ENCODE assay signal across 23 cellular contexts in genomic region chr5:157990583-157991181, GRCh38.
A peak's percentile ranks its signal among the peaks of the same experiment; 100 is the strongest.
DNase-seq lines count a peak whose midpoint lies in the region; ATAC-seq and TF ChIP-seq lines count a peak whose summit lies in the region.
"Had no signal": no experiment of that assay in that cellular context is flagged by ENCODE, and none has a peak within 500 bp of the region (broad histone marks: within the 10 kb centered on the region; RNA-seq: fewer than 3 reads in every experiment).

No MANE protein-coding gene starts in this region.

- H3K4me1 ChIP-seq in HEK293 (ENCODE audit: control insufficient read depth, insufficient read depth, low read length) = 0 out of 2 replicates have a peak, but pooled peaks cover 2% of the 10 kb centered on the region
- H3K4me1 ChIP-seq in osteoblast (ENCODE audit: insufficient read depth, low read length) = no peaks in the 10 kb centered on the region

- no peak for ATAC-seq in activated CD8-positive, alpha-beta T cell treated with anti-CD3 and anti-CD28 coated beads for 36 hours
- ATAC-seq in activated CD8-positive, alpha-beta T cell treated with anti-CD3 and anti-CD28 coated beads, Interleukin-2, amount 10 ng/mL, durations not matched to agents 7 days and 5 days = no peak
- ATAC-seq: CD8-positive, alpha-beta T cell; GM12878 had no signal

- H3K27ac Mint-ChIP-seq in activated CD8-positive, alpha-beta T cell treated with anti-CD3 and anti-CD28 coated beads for 36 hours = no peak overlapping the region
- no peak overlapping the region for H3K27ac Mint-ChIP-seq in activated CD8-positive, alpha-beta T cell treated with anti-CD3 and anti-CD28 coated beads, Interleukin-2, amount 10 ng/mL, durations not matched to agents 7 days and 5 days
- H3K27ac Mint-ChIP-seq: CD4-positive, alpha-beta T cell; CD8-positive, alpha-beta T cell had no signal

- H3K4me1 Mint-ChIP-seq in activated CD8-positive, alpha-beta T cell treated with anti-CD3 and anti-CD28 coated beads for 36 hours (ENCODE audit: low read depth) = peaks cover 12% of the 10 kb centered on the region
- H3K4me1 Mint-ChIP-seq in activated CD8-positive, alpha-beta T cell treated with anti-CD3 and anti-CD28 coated beads, Interleukin-2, amount 10 ng/mL, durations not matched to agents 7 days and 5 days (ENCODE audit: low read depth) = peaks cover 18% of the 10 kb centered on the region

- H3K9me3 ChIP-seq in HEK293 (ENCODE audit: control insufficient read depth, insufficient read depth, low read depth, low read length) = no peaks in the 10 kb centered on the region
- no peaks in the 10 kb centered on the region for H3K9me3 ChIP-seq in osteoblast (ENCODE audit: low read depth, low read length)

- no peaks in the 10 kb centered on the region for H3K27me3 ChIP-seq in osteoblast (ENCODE audit: insufficient read depth, low read length)

- no peak overlapping the region for H3K27ac ChIP-seq in HEK293 (ENCODE audit: extremely low read depth, low read depth, low read length)
- H3K27ac ChIP-seq in osteoblast (ENCODE audit: low read depth, low read length) = no peak overlapping the region
- H3K27ac ChIP-seq: BLaER1 treated with 17β-estradiol and CSF1 and Interleukin-3, amounts not matched to agents 10 nM and 100 nM; C4-2B had no signal

- no peaks in the 10 kb centered on the region for H3K36me3 Mint-ChIP-seq in activated CD8-positive, alpha-beta T cell treated with anti-CD3 and anti-CD28 coated beads for 36 hours (ENCODE audit: low read depth)
- H3K36me3 Mint-ChIP-seq in activated CD8-positive, alpha-beta T cell treated with anti-CD3 and anti-CD28 coated beads, Interleukin-2, amount 10 ng/mL, durations not matched to agents 7 days and 5 days (ENCODE audit: low read depth) = no peaks in the 10 kb centered on the region
- H3K36me3 Mint-ChIP-seq: CD8-positive, alpha-beta T cell had no signal

- POLR2A ChIA-PET in activated CD8-positive, alpha-beta T cell treated with anti-CD3 and anti-CD28 coated beads for 36 hours (lab: Charles Lee) = no interaction called here
- POLR2A ChIA-PET in activated CD8-positive, alpha-beta T cell treated with anti-CD3 and anti-CD28 coated beads, Interleukin-2, amount 10 ng/mL, durations not matched to agents 7 days and 5 days (lab: Charles Lee) = no interaction called here
- POLR2A ChIA-PET in HEK293 (lab: Yijun Ruan, JAX) = no interaction called here

- DNase-seq in NCI-H82 (lab: John Stamatoyannopoulos, UW) (peak; percentile 0), NCI-H82 treated with DMSO at 0.1 percent for 48 hours (lab: John Stamatoyannopoulos, UW; ENCODE audit: unreplicated experiment) (no peak), osteoblast (ENCODE audit: insufficient read length, low spot score, missing footprints) (peak; percentile 42), T-helper 9 cell (no peak), COLO668 (lab: John Stamatoyannopoulos, UW; ENCODE audit: unreplicated experiment) (no peak)
- DNase-seq in activated CD8-positive, alpha-beta T cell treated with anti-CD3 and anti-CD28 coated beads for 36 hours = no peak
- DNase-seq in activated CD8-positive, alpha-beta T cell treated with anti-CD3 and anti-CD28 coated beads, Interleukin-2, amount 10 ng/mL, durations not matched to agents 7 days and 5 days = no peak
- DNase-seq: 8988T; ACHN; CD4-positive, alpha-beta T cell; CD8-positive, alpha-beta T cell; COR-L47; DMS 273 treated with DMSO at 0.1 percent for 48 hours; DMS153; DMS53; DMS79; DND-41; EL; GDM1 had no signal

- no peaks in the 10 kb centered on the region for H3K79me2 ChIP-seq in osteoblast (ENCODE audit: insufficient read depth, low read length)

- H3K27me3 Mint-ChIP-seq in activated CD8-positive, alpha-beta T cell treated with anti-CD3 and anti-CD28 coated beads for 36 hours = peaks cover 20% of the 10 kb centered on the region
- peaks cover 27% of the 10 kb centered on the region for H3K27me3 Mint-ChIP-seq in activated CD8-positive, alpha-beta T cell treated with anti-CD3 and anti-CD28 coated beads, Interleukin-2, amount 10 ng/mL, durations not matched to agents 7 days and 5 days (ENCODE audit: low read depth)

- no peak overlapping the region for H2AFZ ChIP-seq in osteoblast (ENCODE audit: low read length)

- CTCF ChIA-PET in activated CD8-positive, alpha-beta T cell treated with anti-CD3 and anti-CD28 coated beads for 36 hours (lab: Charles Lee) = interaction anchor here (0.9 kb wide), 1 partner anchor 229 kb away, joined by 4 read pairs; no protein-coding TSS in a partner anchor
- CTCF ChIA-PET in activated CD8-positive, alpha-beta T cell treated with anti-CD3 and anti-CD28 coated beads, Interleukin-2, amount 10 ng/mL, durations not matched to agents 7 days and 5 days (lab: Charles Lee) = no interaction called here
- CTCF ChIA-PET in HEK293 (lab: Yijun Ruan, JAX) = interaction anchor here (1.8 to 2.3 kb wide), 2 partner anchors 10 to 21 kb away, joined by 6 to 7 read pairs; no protein-coding TSS in a partner anchor

- TF ChIP-seq CTCF in activated CD8-positive, alpha-beta T cell treated with anti-CD3 and anti-CD28 coated beads for 36 hours (IDR thresholded peaks at IDR 0.05) = peak; percentile 29
- TF ChIP-seq CTCF in HEK293 (tag by site-specific recombination; IDR thresholded peaks at IDR 0.05) (no peak), osteoblast (IDR thresholded peaks at IDR 0.05; ENCODE audit: extremely low read depth, low read depth, low read length) (no peak)

- H3K4me2 ChIP-seq in osteoblast (ENCODE audit: insufficient read depth, low read length) = no peak overlapping the region
- H3K4me2 ChIP-seq: BLaER1 treated with 17β-estradiol and CSF1 and Interleukin-3, amounts not matched to agents 10 nM and 100 nM had no signal

- no peak overlapping the region for H3K4me3 ChIP-seq in HEK293 (ENCODE audit: low read depth, low read length)
- H3K4me3 ChIP-seq in osteoblast (ENCODE audit: insufficient read depth, low read length) = no peak overlapping the region
- H3K4me3 ChIP-seq: BLaER1 treated with 17β-estradiol and CSF1 and Interleukin-3, amounts not matched to agents 10 nM and 100 nM; GM12878 had no signal

- H3K4me3 Mint-ChIP-seq in activated CD8-positive, alpha-beta T cell treated with anti-CD3 and anti-CD28 coated beads for 36 hours = no peak overlapping the region
- no peak overlapping the region for H3K4me3 Mint-ChIP-seq in activated CD8-positive, alpha-beta T cell treated with anti-CD3 and anti-CD28 coated beads, Interleukin-2, amount 10 ng/mL, durations not matched to agents 7 days and 5 days
- H3K4me3 Mint-ChIP-seq: CD4-positive, alpha-beta T cell; CD8-positive, alpha-beta T cell had no signal

- H3K36me3 ChIP-seq in HEK293 (ENCODE audit: control insufficient read depth in 2 of 2, insufficient read depth in 1 of 2, low read length in 2 of 2) = no peaks in the 10 kb centered on the region
- H3K36me3 ChIP-seq in osteoblast (ENCODE audit: insufficient read depth, low read length) = no peaks in the 10 kb centered on the region
- H3K36me3 ChIP-seq: BLaER1 treated with 17β-estradiol and CSF1 and Interleukin-3, amounts not matched to agents 10 nM and 100 nM had no signal

- intact Hi-C loops in activated CD8-positive, alpha-beta T cell treated with anti-CD3 and anti-CD28 coated beads for 36 hours (cut with micrococcal nuclease) = loop anchor here (5.0 kb wide), 1 partner anchor 173 kb away; no protein-coding TSS in a partner anchor

- H4K20me1 ChIP-seq in osteoblast (ENCODE audit: insufficient read depth, low read length) = no peaks in the 10 kb centered on the region

- H3K9me3 Mint-ChIP-seq in activated CD8-positive, alpha-beta T cell treated with anti-CD3 and anti-CD28 coated beads for 36 hours = no peaks in the 10 kb centered on the region
- no peaks in the 10 kb centered on the region for H3K9me3 Mint-ChIP-seq in activated CD8-positive, alpha-beta T cell treated with anti-CD3 and anti-CD28 coated beads, Interleukin-2, amount 10 ng/mL, durations not matched to agents 7 days and 5 days (ENCODE audit: insufficient read depth)
- H3K9me3 Mint-ChIP-seq: CD4-positive, alpha-beta T cell; CD8-positive, alpha-beta T cell had no signal

TF ChIP-seq in HEK293, 187 proteins besides CTCF, POLR2A, EP300 and RAD21:
- peak; percentile 83; the same call in 1 of the 2 replicates for TF ChIP-seq PRDM1 (tag by site-specific recombination; IDR thresholded peaks at IDR 0.05)
- TF ChIP-seq ZNF248 (tag by site-specific recombination; IDR thresholded peaks at IDR 0.05) = no peak

Comparison
In these comparisons a context has a peak if more than half of its experiments do, and no peak if none do; other contexts are left out.
1. DNase-seq: peak in NCI-H82 (single experiment) and osteoblast (single experiment); none in NCI-H82 treated with DMSO at 0.1 percent for 48 hours (single experiment), activated CD8-positive, alpha-beta T cell treated with anti-CD3 and anti-CD28 coated beads for 36 hours (single experiment), activated CD8-positive, alpha-beta T cell treated with anti-CD3 and anti-CD28 coated beads, Interleukin-2, amount 10 ng/mL, durations not matched to agents 7 days and 5 days (single experiment), T-helper 9 cell (single experiment) and COLO668 (single experiment).